1 cellular context compared by ENCODE assay signal in genomic region chr7:159006610-159007130, GRCh38.
A peak's percentile ranks its signal among the peaks of the same experiment; 100 is the strongest.
TF ChIP-seq lines count a peak whose summit lies in the region.

No MANE protein-coding gene starts in this region.

TF ChIP-seq in K562, 482 proteins besides CTCF, POLR2A, EP300 and RAD21 (continued from another document and continues in another):
- TF ChIP-seq ZNF318 (IDR thresholded peaks at IDR 0.05; ENCODE audit: borderline replicate concordance in 1 of 2, low read depth in 1 of 2) (0 out of 4 replicates have a peak, but pooled peaks of 1 of the 2 experiments have one; percentile 35), ZNF511 (CRISPR knock-in tag; IDR thresholded peaks at IDR 0.05) (peak; percentile 90), RNF2 (IDR thresholded peaks at IDR 0.05) (no peak), NR1H2 (CRISPR knock-in tag; IDR thresholded peaks at IDR 0.05) (no peak), SRSF3 (IDR thresholded peaks at IDR 0.05; ENCODE audit: insufficient read depth, low read length) (no peak), MBD1 (CRISPR knock-in tag; IDR thresholded peaks at IDR 0.05) (no peak), HDGF (IDR thresholded peaks at IDR 0.05) (no peak), SREBF2 (CRISPR knock-in tag; IDR thresholded peaks at IDR 0.05) (no peak), ZNF551 (CRISPR knock-in tag; IDR thresholded peaks at IDR 0.05) (no peak), ZNF175 (CRISPR knock-in tag; IDR thresholded peaks at IDR 0.05; ENCODE audit: low read depth) (no peak; the same call in 1 of the 2 replicates), MAX (CRISPR knock-in tag; IDR thresholded peaks at IDR 0.05) (peak; percentile 94), ZNF140 (CRISPR knock-in tag; IDR thresholded peaks at IDR 0.05) (no peak), ETV1 (tag; conservative IDR thresholded peaks at IDR 0.05; ENCODE audit: low read depth) (no peak), BCOR (IDR thresholded peaks at IDR 0.05) (no peak), ZZZ3 (IDR thresholded peaks at IDR 0.05) (no peak), GTF2E2 (tag; IDR thresholded peaks at IDR 0.05) (peak; percentile 49; the same call in 1 of the 2 replicates), ZC3H4 (CRISPR knock-in tag; IDR thresholded peaks at IDR 0.05; ENCODE audit: borderline replicate concordance) (no peak), SMARCA5 (IDR thresholded peaks at IDR 0.05) (no peak), NFYB (IDR thresholded peaks at IDR 0.05; ENCODE audit: extremely low read depth, insufficient read length) (no peak), POLR3A (IDR thresholded peaks at IDR 0.05; ENCODE audit: borderline replicate concordance, extremely low read depth, insufficient read depth, insufficient read length) (no peak), ILF3 (IDR thresholded peaks at IDR 0.05; ENCODE audit: borderline replicate concordance) (no peak), CREB3 (tag; conservative IDR thresholded peaks at IDR 0.05; ENCODE audit: low read depth) (peak; percentile 72; the same call in 1 of the 2 replicates), DLX4 (CRISPR knock-in tag; IDR thresholded peaks at IDR 0.05) (no peak), ZBTB7A (IDR thresholded peaks at IDR 0.05; ENCODE audit: borderline replicate concordance, control insufficient read depth, low read depth, low read length) (peak; percentile 57; the same call in 1 of the 2 replicates), RFX7 (CRISPR knock-in tag; IDR thresholded peaks at IDR 0.05) (no peak), CHD4 (IDR thresholded peaks at IDR 0.05; ENCODE audit: insufficient read depth, insufficient replicate concordance, low read depth, low read length, poor library complexity, severe bottlenecking) (no peak), PHTF2 (CRISPR knock-in tag; IDR thresholded peaks at IDR 0.05) (no peak), IRF1 (CRISPR knock-in tag; IDR thresholded peaks at IDR 0.05; ENCODE audit: borderline replicate concordance) (no peak), ZNF3 (CRISPR knock-in tag; IDR thresholded peaks at IDR 0.05) (no peak), ZNF23 (CRISPR knock-in tag; IDR thresholded peaks at IDR 0.05) (no peak), ZHX1 (conservative IDR thresholded peaks at IDR 0.05; ENCODE audit: low read length) (no peak), MEF2D (tag; conservative IDR thresholded peaks at IDR 0.05; ENCODE audit: low read depth) (no peak), EGR1 (conservative IDR thresholded peaks at IDR 0.05) (peak; percentile 72), ZNF133 (CRISPR knock-in tag; IDR thresholded peaks at IDR 0.05) (no peak), FOXA1 (IDR thresholded peaks at IDR 0.05; ENCODE audit: borderline replicate concordance) (no peak), EP400 (IDR thresholded peaks at IDR 0.05) (peak; percentile 93), GABPB2 (CRISPR knock-in tag; conservative IDR thresholded peaks at IDR 0.05) (no peak; the same call in 1 of the 2 replicates), ESRRA (IDR thresholded peaks at IDR 0.05; ENCODE audit: borderline replicate concordance, low read depth) (no peak; the same call in 1 of the 2 replicates), ZNF311 (CRISPR knock-in tag; IDR thresholded peaks at IDR 0.05) (0 out of 2 replicates have a peak, but pooled peaks have one; percentile 24), ZFP30 (CRISPR knock-in tag; IDR thresholded peaks at IDR 0.05; ENCODE audit: borderline replicate concordance) (no peak), TAF15 (IDR thresholded peaks at IDR 0.05; ENCODE audit: low read depth, low read length) (no peak), BHLHE40 (IDR thresholded peaks at IDR 0.05; ENCODE audit: low read length) (peak; percentile 81), ATF7 (IDR thresholded peaks at IDR 0.05) (peak; percentile 47), ZNF449 (CRISPR knock-in tag; IDR thresholded peaks at IDR 0.05) (no peak), ETV6 (IDR thresholded peaks at IDR 0.05; ENCODE audit: borderline replicate concordance in 1 of 2, low read depth in 2 of 2, low read length in 1 of 2) (peak; percentile 78 to 92; a peak in 3 of 4 replicates), ETV6 (CRISPR knock-in tag; IDR thresholded peaks at IDR 0.05; ENCODE audit: borderline replicate concordance) (no peak; the same call in 1 of the 2 replicates), HNRNPLL (IDR thresholded peaks at IDR 0.05; ENCODE audit: low read depth, low read length, poor library complexity, severe bottlenecking) (no peak), ID3 (CRISPR knock-in tag; IDR thresholded peaks at IDR 0.05) (no peak), ID3 (tag; IDR thresholded peaks at IDR 0.05) (0 out of 2 replicates have a peak, but pooled peaks have one; percentile 53), SPI1 (IDR thresholded peaks at IDR 0.05; ENCODE audit: borderline replicate concordance, low read depth, low read length) (no peak), CBFB (CRISPR knock-in tag; IDR thresholded peaks at IDR 0.05) (no peak), RCOR1 (IDR thresholded peaks at IDR 0.05; ENCODE audit: borderline replicate concordance in 1 of 2, low read depth in 2 of 2, low read length in 2 of 2) (no peak), TRIM24 (IDR thresholded peaks at IDR 0.05) (0 out of 4 replicates have a peak, but pooled peaks have one; percentile 8 to 16), SMAD3 (CRISPR knock-in tag; conservative IDR thresholded peaks at IDR 0.05) (no peak)
